Comparison of ENCODE assay signal across 14 cellular contexts in genomic region chr2:218839430-218839829, GRCh38. TPM values are rescaled to one million over a fixed set of nuclear protein-coding genes. Genes with fewer than 3 reads are reported as not detected.
A peak's percentile ranks its signal among the peaks of the same experiment; 100 is the strongest.
DNase-seq lines count a peak whose midpoint lies in the region; ATAC-seq, FAIRE-seq and TF ChIP-seq lines count a peak whose summit lies in the region.
"Had no signal": no experiment of that assay in that cellular context is flagged by ENCODE, and none has a peak within 500 bp of the region (broad histone marks: within the 10 kb centered on the region; RNA-seq: fewer than 3 reads in every experiment).

No MANE protein-coding gene starts in this region.

- H3K4me3 ChIP-seq in HL-60 (replicated peaks; ENCODE audit: insufficient read depth, low read length) (no peak overlapping the region), bronchial epithelial cell (ENCODE audit: low read depth, low read length) (no peak overlapping the region)
- H3K4me3 ChIP-seq in effector memory CD4-positive, alpha-beta T cell (ENCODE audit: insufficient read depth, low read depth, low read length, poor library complexity, severe bottlenecking), result no peak overlapping the region
- H3K4me3 ChIP-seq: suprapubic skin had no signal

- H3K27ac ChIP-seq in HL-60 (replicated peaks), result peak overlapping the region; percentile 60
- no peak overlapping the region for H3K27ac ChIP-seq in effector memory CD4-positive, alpha-beta T cell (ENCODE audit: insufficient read depth, low read length, poor library complexity, severe bottlenecking)
- H3K27ac ChIP-seq: suprapubic skin had no signal

- H3K36me3 ChIP-seq in bronchial epithelial cell (ENCODE audit: control insufficient read depth, insufficient read depth, low read length), result no peaks in the 10 kb centered on the region
- no peaks in the 10 kb centered on the region for H3K36me3 ChIP-seq in effector memory CD4-positive, alpha-beta T cell (ENCODE audit: control insufficient read depth, insufficient read depth, low read length)
- H3K36me3 ChIP-seq: suprapubic skin had no signal

- FAIRE-seq in bronchial epithelial cell (lab: Jason Lieb, UNC) (peak; percentile 93), RCC 7860 (lab: Jason Lieb, UNC) (no peak)

- no peak for TF ChIP-seq POLR2A in erythroblast (IDR thresholded peaks at IDR 0.05; ENCODE audit: low read length)

- TF ChIP-seq CTCF in HL-60 (IDR thresholded peaks at IDR 0.05; ENCODE audit: insufficient read depth, low read length), result no peak
- TF ChIP-seq CTCF in bronchial epithelial cell (IDR thresholded peaks at IDR 0.05; ENCODE audit: insufficient read depth, low read length, severe bottlenecking), result no peak

- DNase-seq in AG08396 (ENCODE audit: low spot score) (peak; percentile 80), HL-60 (ENCODE audit: low read depth in 1 of 2, low spot score in 1 of 2) (peak; percentile 77 to 88), bronchial epithelial cell (ENCODE audit: low read depth) (peak; percentile 73), left lobe of liver (ENCODE audit: low spot score) (no peak), NCI-H128 (lab: John Stamatoyannopoulos, UW; ENCODE audit: unreplicated experiment) (no peak), RCC 7860 (ENCODE audit: low spot score) (no peak), erythroblast (lab: John Stamatoyannopoulos, UW) (no peak)
- no peak for DNase-seq in effector memory CD4-positive, alpha-beta T cell
- DNase-seq: activated naive CD4-positive, alpha-beta T cell treated with anti-CD3 and anti-CD28 coated beads, Interleukin-2, amount 50 U/mL, for 16 hours; MM.1S; NCI-H345; occipital lobe had no signal

- ATAC-seq in left lobe of liver, result peak; percentile 49

- H3K4me1 ChIP-seq in effector memory CD4-positive, alpha-beta T cell (ENCODE audit: control insufficient read depth, insufficient read depth, low read length, poor library complexity, severe bottlenecking), result no peaks in the 10 kb centered on the region
- H3K4me1 ChIP-seq: suprapubic skin had no signal

- no peaks in the 10 kb centered on the region for H3K9me3 ChIP-seq in effector memory CD4-positive, alpha-beta T cell (ENCODE audit: control insufficient read depth, low read length)
- H3K9me3 ChIP-seq: suprapubic skin had no signal

- H3K27me3 ChIP-seq in HL-60 (ENCODE audit: insufficient read depth, poor library complexity, severe bottlenecking), result no peaks in the 10 kb centered on the region
- H3K27me3 ChIP-seq in bronchial epithelial cell (ENCODE audit: control insufficient read depth, insufficient read depth, low read length), result peaks cover 4% of the 10 kb centered on the region
- H3K27me3 ChIP-seq in effector memory CD4-positive, alpha-beta T cell (replicated peaks; ENCODE audit: control insufficient read depth, insufficient read depth, low read length, poor library complexity, severe bottlenecking), result peaks cover 1% of the 10 kb centered on the region
- H3K27me3 ChIP-seq: suprapubic skin had no signal

RNA-seq across cellular contexts. Expression of gene PRKAG3, which starts 7.8 kb away (rescaled TPM):
- total RNA-seq in bronchial epithelial cell (not detected in 2 replicates), left lobe of liver (not detected)
- total RNA-seq: occipital lobe, OCI-LY7 had no signal

RNA-seq across cellular contexts. Expression of gene WNT6, which starts 20.2 kb away (rescaled TPM):
- total RNA-seq in bronchial epithelial cell (not detected in 2 replicates), left lobe of liver (0.28 TPM)
- total RNA-seq: occipital lobe had no signal

RNA-seq across cellular contexts. Expression of gene WNT10A, which starts 41.2 kb away (rescaled TPM):
- total RNA-seq in bronchial epithelial cell (2.3 and 2.4 TPM in 2 replicates), left lobe of liver (not detected)
- total RNA-seq: occipital lobe had no signal

RNA-seq across cellular contexts. Expression of gene CYP27A1, which starts 57.5 kb away (rescaled TPM):
- 0.13 and 0.26 TPM in 2 replicates for total RNA-seq in bronchial epithelial cell
- 263 TPM for total RNA-seq in left lobe of liver

Comparison
In these comparisons a context has a peak if more than half of its experiments do, and no peak if none do; other contexts are left out.
1. DNase-seq: peak in AG08396 (single experiment), HL-60 (2 of 2) and bronchial epithelial cell (single experiment); none in left lobe of liver (single experiment), effector memory CD4-positive, alpha-beta T cell (0 of 3), NCI-H128 (single experiment), RCC 7860 (single experiment) and erythroblast (0 of 2).